ENCODE assay signal across 10 cellular contexts in genomic region chr19:13101590-13102415, GRCh38. TPM values are rescaled to one million over a fixed set of nuclear protein-coding genes. Genes with fewer than 3 reads are reported as not detected.
A peak's percentile ranks its signal among the peaks of the same experiment; 100 is the strongest.
DNase-seq lines count a peak whose midpoint lies in the region; TF ChIP-seq lines count a peak whose summit lies in the region.
"Had no signal": no experiment of that assay in that cellular context is flagged by ENCODE, and none has a peak within 500 bp of the region (broad histone marks: within the 10 kb centered on the region; RNA-seq: fewer than 3 reads in every experiment).

No MANE protein-coding gene starts in this region.

- peaks cover 51% of the 10 kb centered on the region for H3K4me1 Mint-ChIP-seq in activated CD4-positive, alpha-beta T cell treated with anti-CD3 and anti-CD28 coated beads, Interleukin-2, amount 10 ng/mL, durations not matched to agents 7 days and 5 days
- peaks cover 39% of the 10 kb centered on the region for H3K4me1 Mint-ChIP-seq in activated naive CD8-positive, alpha-beta T cell treated with anti-CD3 and anti-CD28 coated beads for 36 hours

- no peak overlapping the region for H3K27ac Mint-ChIP-seq in activated CD4-positive, alpha-beta T cell treated with anti-CD3 and anti-CD28 coated beads, Interleukin-2, amount 10 ng/mL, durations not matched to agents 7 days and 5 days
- no peak overlapping the region for H3K27ac Mint-ChIP-seq in activated naive CD8-positive, alpha-beta T cell treated with anti-CD3 and anti-CD28 coated beads for 36 hours

- DNase-seq in activated CD4-positive, alpha-beta T cell treated with anti-CD3 and anti-CD28 coated beads, Interleukin-2, amount 10 ng/mL, durations not matched to agents 7 days and 5 days: no peak
- DNase-seq in activated CD4-positive, alpha-beta T cell treated with anti-CD3 and anti-CD28 coated beads for 48 hours: no peak
- DNase-seq in activated naive CD8-positive, alpha-beta T cell treated with anti-CD3 and anti-CD28 coated beads for 36 hours: no peak
- DNase-seq in lower leg skin (ENCODE audit: low spot score in 2 of 2): peak in 1 of 2 donors; percentile 80
- no peak for DNase-seq in testis
- no peak for DNase-seq in NCI-H1092 treated with DMSO at 0.1 percent for 48 hours (lab: John Stamatoyannopoulos, UW)
- DNase-seq in iPS-NIHi11 (ENCODE audit: low spot score): no peak
- DNase-seq in stimulated activated CD8-positive, alpha-beta memory T cell treated with anti-CD3 and anti-CD28 coated beads, Interleukin-4, amount 100 ng/mL, for 48 hours: no peak
- DNase-seq: NCI-H1092 had no signal

- no peaks in the 10 kb centered on the region for H3K36me3 ChIP-seq in testis (ENCODE audit: low read depth, missing control alignments)

- H3K27ac ChIP-seq in testis: peak overlapping the region; percentile 58 to 84
- H3K27ac ChIP-seq: epithelial cell of prostate had no signal

- peaks cover 24% of the 10 kb centered on the region for H3K27me3 Mint-ChIP-seq in activated CD4-positive, alpha-beta T cell treated with anti-CD3 and anti-CD28 coated beads, Interleukin-2, amount 10 ng/mL, durations not matched to agents 7 days and 5 days
- H3K27me3 Mint-ChIP-seq in activated naive CD8-positive, alpha-beta T cell treated with anti-CD3 and anti-CD28 coated beads for 36 hours: peaks cover 27% of the 10 kb centered on the region

- H3K4me1 ChIP-seq in testis: peaks cover 22% of the 10 kb centered on the region

- TF ChIP-seq POLR2A in lower leg skin (IDR thresholded peaks at IDR 0.05): no peak
- TF ChIP-seq POLR2A in testis (IDR thresholded peaks at IDR 0.05): no peak

- peaks cover 4% of the 10 kb centered on the region for H3K36me3 Mint-ChIP-seq in activated CD4-positive, alpha-beta T cell treated with anti-CD3 and anti-CD28 coated beads, Interleukin-2, amount 10 ng/mL, durations not matched to agents 7 days and 5 days (ENCODE audit: low read depth)
- H3K36me3 Mint-ChIP-seq in activated naive CD8-positive, alpha-beta T cell treated with anti-CD3 and anti-CD28 coated beads for 36 hours: peaks cover 11% of the 10 kb centered on the region

- H3K27me3 ChIP-seq in testis: no peaks in the 10 kb centered on the region

- intact Hi-C loops in lower leg skin (cut with DNase I; ENCODE audit: low total_unique reads): no loop called here
- intact Hi-C loops in testis (cut with DNase I; ENCODE audit: low total_unique reads): no loop called here

- no peaks in the 10 kb centered on the region for H3K9me3 Mint-ChIP-seq in activated CD4-positive, alpha-beta T cell treated with anti-CD3 and anti-CD28 coated beads, Interleukin-2, amount 10 ng/mL, durations not matched to agents 7 days and 5 days
- peaks cover 4% of the 10 kb centered on the region for H3K9me3 Mint-ChIP-seq in activated naive CD8-positive, alpha-beta T cell treated with anti-CD3 and anti-CD28 coated beads for 36 hours

- no peaks in the 10 kb centered on the region for H3K9me3 ChIP-seq in testis

- CTCF ChIA-PET in activated CD4-positive, alpha-beta T cell treated with anti-CD3 and anti-CD28 coated beads, Interleukin-2, amount 10 ng/mL, durations not matched to agents 7 days and 5 days (lab: Charles Lee): interaction anchor here (0.6 to 2.0 kb wide), 6 partner anchors 9 to 1417 kb away, joined by 3 to 5 read pairs (median 3); partner anchors contain the start of gene DNAJB1

- 63 to 71% methylated on average over 7 of the region's 7 CpGs for WGBS in lower leg skin, 2 donors
- 75% methylated on average over 7 of the region's 7 CpGs for WGBS in testis, 2 donors

- no peak for TF ChIP-seq CTCF in lower leg skin (IDR thresholded peaks at IDR 0.05)
- TF ChIP-seq CTCF in testis (IDR thresholded peaks at IDR 0.05): no peak

- H3K4me3 ChIP-seq in lower leg skin (ENCODE audit: low read depth, poor library complexity, severe bottlenecking): peak overlapping the region; percentile 23
- H3K4me3 ChIP-seq in testis: peak overlapping the region; percentile 42 to 51

- H3K4me3 Mint-ChIP-seq in activated CD4-positive, alpha-beta T cell treated with anti-CD3 and anti-CD28 coated beads, Interleukin-2, amount 10 ng/mL, durations not matched to agents 7 days and 5 days: peak overlapping the region; percentile 6
- peak overlapping the region; percentile 68 for H3K4me3 Mint-ChIP-seq in activated naive CD8-positive, alpha-beta T cell treated with anti-CD3 and anti-CD28 coated beads for 36 hours

- POLR2A ChIA-PET in activated CD4-positive, alpha-beta T cell treated with anti-CD3 and anti-CD28 coated beads, Interleukin-2, amount 10 ng/mL, durations not matched to agents 7 days and 5 days (lab: Charles Lee): no interaction called here

RNA-seq across cellular contexts. Expression of gene LYL1, which starts 0.9 kb away (rescaled TPM):
- 1 to 10 TPM; 2.3 to 2.5 TPM for total RNA-seq in activated CD4-positive, alpha-beta T cell treated with anti-CD3 and anti-CD28 coated beads, Interleukin-2, amount 10 ng/mL, durations not matched to agents 7 days and 5 days
- 1 to 10 TPM; 2.6 to 2.9 TPM for total RNA-seq in activated naive CD8-positive, alpha-beta T cell treated with anti-CD3 and anti-CD28 coated beads for 36 hours
- total RNA-seq in lower leg skin (1 to 10 TPM; 4.9 to 8.3 (median 7.0) TPM), testis (10 to 100 TPM; 15.9 to 35.8 TPM)
- 21.9 TPM for polyA plus RNA-seq in testis (ENCODE audit: insufficient read depth, low read depth, low replicate concordance)

RNA-seq across cellular contexts. Expression of gene TRMT1, which starts 14.7 kb away (rescaled TPM):
- 10 to 100 TPM; 44.7 to 58.3 TPM for total RNA-seq in activated CD4-positive, alpha-beta T cell treated with anti-CD3 and anti-CD28 coated beads, Interleukin-2, amount 10 ng/mL, durations not matched to agents 7 days and 5 days
- total RNA-seq in activated naive CD8-positive, alpha-beta T cell treated with anti-CD3 and anti-CD28 coated beads for 36 hours: 100 to 1,000 TPM; 114 TPM
- total RNA-seq in lower leg skin (10 to 100 TPM; 17.7 to 60.4 (median 32.7) TPM), testis (10 to 100 TPM; 44.8 to 50.0 TPM)
- polyA plus RNA-seq in testis (ENCODE audit: insufficient read depth, low read depth, low replicate concordance): 35.9 TPM

RNA-seq across cellular contexts. Expression of gene NACC1, which starts 16.3 kb away (rescaled TPM):
- total RNA-seq in activated CD4-positive, alpha-beta T cell treated with anti-CD3 and anti-CD28 coated beads, Interleukin-2, amount 10 ng/mL, durations not matched to agents 7 days and 5 days: 10 to 100 TPM; 57.8 to 63.8 TPM
- total RNA-seq in activated naive CD8-positive, alpha-beta T cell treated with anti-CD3 and anti-CD28 coated beads for 36 hours: 10 to 100 TPM; 81.2 to 83.8 TPM
- total RNA-seq in lower leg skin (10 to 100 TPM; 21.4 to 46.1 (median 39.8) TPM), testis (100 to 1,000 TPM in 1 of 2 donors, 10 to 100 TPM in 1; 75.9 to 102 TPM)
- 38.2 TPM for polyA plus RNA-seq in testis (ENCODE audit: insufficient read depth, low read depth, low replicate concordance)

RNA-seq across cellular contexts. Expression of gene STX10, which starts 48.4 kb away (rescaled TPM):
- 10 to 100 TPM; 62.3 to 65.0 TPM for total RNA-seq in activated CD4-positive, alpha-beta T cell treated with anti-CD3 and anti-CD28 coated beads, Interleukin-2, amount 10 ng/mL, durations not matched to agents 7 days and 5 days
- total RNA-seq in activated naive CD8-positive, alpha-beta T cell treated with anti-CD3 and anti-CD28 coated beads for 36 hours: 10 to 100 TPM; 53.3 to 55.0 TPM
- total RNA-seq in lower leg skin: 100 to 1,000 TPM in 1 of 4 donors, 10 to 100 TPM in 3; 67.8 to 110 (median 78.0) TPM
- total RNA-seq in testis: 10 to 100 TPM; 27.2 to 37.6 TPM
- 18.1 TPM for polyA plus RNA-seq in testis (ENCODE audit: insufficient read depth, low read depth, low replicate concordance)

RNA-seq across cellular contexts. Expression of gene IER2, which starts 48.4 kb away (rescaled TPM):
- 100 to 1,000 TPM; 167 to 188 TPM for total RNA-seq in activated CD4-positive, alpha-beta T cell treated with anti-CD3 and anti-CD28 coated beads, Interleukin-2, amount 10 ng/mL, durations not matched to agents 7 days and 5 days
- 100 to 1,000 TPM; 128 to 132 TPM for total RNA-seq in activated naive CD8-positive, alpha-beta T cell treated with anti-CD3 and anti-CD28 coated beads for 36 hours
- total RNA-seq in lower leg skin (100 to 1,000 TPM; 118 to 146 (median 130) TPM), testis (10 to 100 TPM; 18.1 to 29.4 TPM)
- 23.3 TPM for polyA plus RNA-seq in testis (ENCODE audit: insufficient read depth, low read depth, low replicate concordance)
